Comparison of ENCODE assay signal across 8 cellular contexts in the genomic region with DNA sequence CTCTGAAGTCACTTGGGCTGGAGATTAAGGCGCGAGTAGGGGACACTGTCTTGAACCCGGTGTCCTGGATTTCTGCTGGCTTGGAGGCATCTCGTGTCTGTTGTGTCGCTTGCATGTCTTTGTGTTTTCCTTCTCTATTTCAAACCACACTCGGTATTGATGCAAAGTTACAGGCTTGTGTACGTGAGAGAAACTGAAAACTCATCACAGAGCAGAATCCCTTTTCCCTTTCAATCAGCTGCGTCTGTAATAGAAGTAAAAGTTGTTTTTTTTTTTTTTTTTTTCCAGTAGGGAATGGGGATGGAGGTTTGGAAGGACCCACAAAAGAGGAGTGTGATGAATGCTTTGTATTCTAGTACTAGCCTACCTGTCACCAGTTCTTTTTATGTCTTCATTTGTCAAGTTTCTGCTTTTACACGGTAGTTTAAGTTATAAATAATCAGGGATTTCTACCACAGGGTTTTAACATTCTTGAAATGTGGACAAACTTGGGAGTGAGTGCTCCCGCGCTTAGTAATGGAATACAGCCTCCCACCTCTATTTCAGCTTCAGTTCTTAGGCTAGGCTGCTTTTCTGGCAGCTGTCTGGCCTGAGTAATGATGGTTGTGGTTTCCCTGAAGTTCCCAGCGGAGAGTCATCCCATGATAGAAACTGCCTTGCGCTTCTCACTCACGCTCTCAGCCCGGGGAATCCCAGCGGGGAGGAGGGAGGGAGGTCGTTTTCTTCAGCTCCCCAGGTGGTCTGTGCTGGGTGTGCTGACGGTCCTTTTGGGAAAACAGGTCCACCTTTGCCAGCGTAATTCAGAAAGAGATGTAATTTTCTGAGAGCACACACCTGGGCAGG. TPM values are rescaled to one million over a fixed set of nuclear protein-coding genes. Genes with fewer than 3 reads are reported as not detected.
DNase-seq lines count a peak whose midpoint lies in the region; ATAC-seq, FAIRE-seq and TF ChIP-seq lines count a peak whose summit lies in the region.

No MANE protein-coding gene starts in this region.

- RAD21 ChIA-PET in GM12878 (lab: Charles Lee; ENCODE audit: unreplicated experiment): interaction anchor here (0.9 to 2.0 kb wide), 9 partner anchors 13 to 208 kb away, joined by 3 to 8 read pairs (median 3); no protein-coding TSS in a partner anchor

- POLR2A ChIA-PET in CD4-positive, alpha-beta memory T cell (lab: Charles Lee; ENCODE audit: partially characterized antibody): interaction anchor here (1.1 to 1.2 kb wide), 2 partner anchors 9 to 20 kb away, joined by 3 read pairs; no protein-coding TSS in a partner anchor
- POLR2A ChIA-PET in PC-3 (lab: Charles Lee; ENCODE audit: unreplicated experiment) (no interaction called here), GM12878 (lab: Charles Lee) (interaction anchor here (1.2 to 1.7 kb wide), 3 partner anchors 9 to 53 kb away, joined by 4 read pairs; no protein-coding TSS in a partner anchor)

- SMC1A ChIA-PET in GM12878 (lab: Charles Lee; ENCODE audit: uncharacterized antibody, unreplicated experiment): interaction anchor here (0.6 to 5.3 kb wide), 11 partner anchors 12 to 1084 kb away, joined by 3 to 45 read pairs (median 3); partner anchors contain the start of gene SMC5

- peak; percentile 44 for FAIRE-seq in GM12878 (lab: Jason Lieb, UNC)

- CTCF ChIA-PET in CD4-positive, alpha-beta memory T cell (lab: Charles Lee; ENCODE audit: partially characterized antibody): interaction anchor here (1.2 to 2.5 kb wide), 2 partner anchors 9 to 140 kb away, joined by 3 to 7 read pairs; partner anchors contain the start of gene FXN
- CTCF ChIA-PET in PC-3 (lab: Charles Lee) (no interaction called here), GM12878 (lab: Yijun Ruan, JAX) (interaction anchor here (0.7 to 10.3 kb wide), 5 partner anchors 9 to 121 kb away, joined by 3 to 134 read pairs (median 3); no protein-coding TSS in a partner anchor)

- H3K27me3 Mint-ChIP-seq in CD4-positive, alpha-beta memory T cell: peaks cover 4 to 18% of the 10 kb centered on the region in 2 donors

- BruUV-seq in PC-3 (replicated peaks; lab: Mats Ljungman, UMichigan) (no TSS peak), GM12878 (replicated peaks; lab: Mats Ljungman, UMichigan) (TSS peak; percentile 69)

- H3K4me2 ChIP-seq in PC-3 (ENCODE audit: low read length) (peak overlapping the region; percentile 77), GM12878 (ENCODE audit: control insufficient read depth, insufficient read depth) (peak overlapping the region; percentile 97), skeletal muscle satellite cell (ENCODE audit: low read length) (peak overlapping the region; percentile 91), Karpas-422 (ENCODE audit: low read depth, low read length, poor library complexity, severe bottlenecking) (no peak overlapping the region)

- H3K9me3 Mint-ChIP-seq in CD4-positive, alpha-beta memory T cell: no peaks in the 10 kb centered on the region

- no peak overlapping the region for H2AFZ ChIP-seq in PC-3 (ENCODE audit: low read length)
- peak overlapping the region; percentile 12; the same call in 1 of the 2 replicates for H2AFZ ChIP-seq in GM12878 (ENCODE audit: control insufficient read depth, low read depth, low read length)
- H2AFZ ChIP-seq in Karpas-422 (ENCODE audit: low read length): no peak overlapping the region

- TF ChIP-seq CTCF in PC-3 (conservative IDR thresholded peaks at IDR 0.05; ENCODE audit: low read depth, low read length) (no peak), GM12878 (IDR thresholded peaks at IDR 0.05 in 2 of 3, conservative IDR thresholded peaks at IDR 0.05 in 1 of 3; ENCODE audit: control insufficient read depth in 2 of 3, extremely low read depth in 1 of 3, insufficient read depth in 1 of 3, low read depth in 3 of 3, low read length in 3 of 3) (no peak)

- H3K36me3 ChIP-seq in CD4-positive, alpha-beta memory T cell (ENCODE audit: insufficient read depth, low read length): no peaks in the 10 kb centered on the region
- H3K36me3 ChIP-seq in PC-3 (ENCODE audit: low read depth, low read length) (no peaks in the 10 kb centered on the region), GM12878 (ENCODE audit: control insufficient read depth in 2 of 2, insufficient read depth in 2 of 2, low read length in 1 of 2) (no peaks in the 10 kb centered on the region), iPS-18a (ENCODE audit: control insufficient read depth, low read depth, low read length) (no peaks in the 10 kb centered on the region), skeletal muscle satellite cell (ENCODE audit: insufficient read depth, low read length) (no peaks in the 10 kb centered on the region), Karpas-422 (ENCODE audit: insufficient read depth, low read length) (no peaks in the 10 kb centered on the region)

- peak overlapping the region in 4 of 7 donors; percentile 17 to 69 (median 29) for H3K27ac Mint-ChIP-seq in CD4-positive, alpha-beta memory T cell

- peak in 1 of 5 donors; percentile 44 for DNase-seq in CD4-positive, alpha-beta memory T cell
- peak; percentile 91 for DNase-seq in PC-3
- DNase-seq in GM12878 (ENCODE audit: low read depth, low spot score): peak; percentile 74
- no peak for DNase-seq in Karpas-422

- H3K4me3 Mint-ChIP-seq in CD4-positive, alpha-beta memory T cell: peak overlapping the region; percentile 85 to 91 (median 88)

- H3K9me3 ChIP-seq in CD4-positive, alpha-beta memory T cell (ENCODE audit: control insufficient read depth in 1 of 2, low read length in 2 of 2): no peaks in the 10 kb centered on the region
- H3K9me3 ChIP-seq in PC-3 (ENCODE audit: low read length) (no peaks in the 10 kb centered on the region), GM12878 (replicated peaks; ENCODE audit: control insufficient read depth, insufficient read depth, low read length) (no peaks in the 10 kb centered on the region), iPS-18a (ENCODE audit: control insufficient read depth, low read depth, low read length) (no peaks in the 10 kb centered on the region), skeletal muscle satellite cell (replicated peaks; ENCODE audit: low read length) (no peaks in the 10 kb centered on the region), Karpas-422 (ENCODE audit: low read length) (no peaks in the 10 kb centered on the region)

- H3K36me3 Mint-ChIP-seq in CD4-positive, alpha-beta memory T cell: no peaks in the 10 kb centered on the region

- peaks cover 10% of the 10 kb centered on the region for H3K27me3 ChIP-seq in CD4-positive, alpha-beta memory T cell (ENCODE audit: insufficient read depth, low read length)
- no peaks in the 10 kb centered on the region for H3K27me3 ChIP-seq in PC-3 (ENCODE audit: low read length)
- no peaks in the 10 kb centered on the region for H3K27me3 ChIP-seq in GM12878 (replicated peaks in 1 of 2; ENCODE audit: control insufficient read depth in 2 of 2, insufficient read depth in 2 of 2, low read length in 1 of 2)
- peaks cover 35% of the 10 kb centered on the region for H3K27me3 ChIP-seq in iPS-18a (ENCODE audit: control insufficient read depth, insufficient read depth, low read length)
- H3K27me3 ChIP-seq in skeletal muscle satellite cell (ENCODE audit: control insufficient read depth, insufficient read depth, low read length): no peaks in the 10 kb centered on the region
- H3K27me3 ChIP-seq in Karpas-422 (ENCODE audit: low read length): no peaks in the 10 kb centered on the region

- H3K9ac ChIP-seq in PC-3 (ENCODE audit: low read length): peak overlapping the region; percentile 78
- H3K9ac ChIP-seq in GM12878 (ENCODE audit: control insufficient read depth, insufficient read depth, low read length): peak overlapping the region; percentile 66
- peak overlapping the region; percentile 23 for H3K9ac ChIP-seq in iPS-18a (ENCODE audit: low read length)
- H3K9ac ChIP-seq in skeletal muscle satellite cell (ENCODE audit: low read depth, low read length): peak overlapping the region; percentile 79
- no peak overlapping the region for H3K9ac ChIP-seq in Karpas-422 (ENCODE audit: low read length)

- ATAC-seq in GM19023 (IDR thresholded peaks at IDR 0.05; ENCODE audit: unreplicated experiment) (peak; percentile 58), HG03095 (IDR thresholded peaks at IDR 0.05; ENCODE audit: unreplicated experiment) (peak; percentile 59), PC-3 (peak; percentile 66), GM12878 (peak; percentile 69)

- H3K79me2 ChIP-seq in PC-3 (ENCODE audit: low read length) (peaks cover 62% of the 10 kb centered on the region), GM12878 (ENCODE audit: control insufficient read depth, insufficient read depth, low read length) (peaks cover 36% of the 10 kb centered on the region), Karpas-422 (ENCODE audit: low read length) (no peaks in the 10 kb centered on the region)

- intact Hi-C loops in CD4-positive, alpha-beta memory T cell (cut with micrococcal nuclease): loop anchor here (5.0 kb wide), 1 partner anchor 53 kb away; no protein-coding TSS in a partner anchor
- intact Hi-C loops in PC-3 (cut with micrococcal nuclease) (loop anchor here (5.0 kb wide), 1 partner anchor 53 kb away; no protein-coding TSS in a partner anchor), GM12878 (cut with micrococcal nuclease; ENCODE audit: unreplicated experiment) (loop anchor here (2.0 to 10.0 kb wide), 4 partner anchors 18 to 590 kb away; partner anchors contain the start of gene PTAR1)

- peaks cover 40% of the 10 kb centered on the region for H3K4me1 ChIP-seq in CD4-positive, alpha-beta memory T cell (ENCODE audit: insufficient read depth, low read length)
- peaks cover 91% of the 10 kb centered on the region for H3K4me1 ChIP-seq in PC-3 (ENCODE audit: insufficient read depth, low read length)
- peaks cover 13% of the 10 kb centered on the region for H3K4me1 ChIP-seq in GM12878 (ENCODE audit: control insufficient read depth, insufficient read depth, low read length)
- peaks cover 23% of the 10 kb centered on the region for H3K4me1 ChIP-seq in iPS-18a (ENCODE audit: control insufficient read depth, low read depth, low read length)
- H3K4me1 ChIP-seq in skeletal muscle satellite cell (ENCODE audit: control insufficient read depth, insufficient read depth, low read length): peaks cover 35% of the 10 kb centered on the region
- no peaks in the 10 kb centered on the region for H3K4me1 ChIP-seq in Karpas-422 (ENCODE audit: low read length)

- 0% methylated on average over 19 of the region's 19 CpGs for WGBS in GM12878 (ENCODE audit: insufficient coverage, insufficient replicate concordance, low lambda C conversion rate, missing lambda C conversion rate)

- peak overlapping the region; percentile 21 to 67 for H3K4me3 ChIP-seq in CD4-positive, alpha-beta memory T cell (ENCODE audit: low read length in 2 of 2)
- H3K4me3 ChIP-seq in PC-3 (ENCODE audit: low read length): peak overlapping the region; percentile 50; the same call in 1 of the 2 replicates
- H3K4me3 ChIP-seq in GM12878: peak overlapping the region; percentile 80
- peak overlapping the region; percentile 77 for H3K4me3 ChIP-seq in iPS-18a (ENCODE audit: low read length)
- H3K4me3 ChIP-seq in skeletal muscle satellite cell (ENCODE audit: low read length): peak overlapping the region; percentile 77
- H3K4me3 ChIP-seq in Karpas-422 (ENCODE audit: low read length): no peak overlapping the region

- H3K4me1 Mint-ChIP-seq in CD4-positive, alpha-beta memory T cell: peaks cover 23 to 62% (median 36%) of the 10 kb centered on the region in 4 donors

- in situ Hi-C loops in GM12878 (cut with MboI): no loop called here

- H3K9me2 ChIP-seq in PC-3 (replicated peaks; ENCODE audit: low read length) (no peaks in the 10 kb centered on the region), Karpas-422 (replicated peaks; ENCODE audit: insufficient read depth, low read length) (no peaks in the 10 kb centered on the region)

- TF ChIP-seq EP300 in GM12878 (IDR thresholded peaks at IDR 0.05; ENCODE audit: borderline replicate concordance in 1 of 2, control insufficient read depth in 1 of 2, low read depth in 2 of 2, low read length in 2 of 2): peak; percentile 81 to 84

- TF ChIP-seq POLR2A in GM12878 (IDR thresholded peaks at IDR 0.05; ENCODE audit: low read depth, low read length): no peak; the same call in none of the 2 replicates

- H3F3A ChIP-seq in PC-3 (ENCODE audit: low read length, unreplicated experiment): peaks cover 15% of the 10 kb centered on the region

- H4K20me1 ChIP-seq in PC-3 (ENCODE audit: low read length) (no peaks in the 10 kb centered on the region), GM12878 (ENCODE audit: control insufficient read depth, insufficient read depth) (no peaks in the 10 kb centered on the region), Karpas-422 (ENCODE audit: insufficient read depth, low read depth, low read length) (0 out of 2 replicates have a peak, but pooled peaks cover 5% of the 10 kb centered on the region)

- no peak for TF ChIP-seq RAD21 in GM12878 (IDR thresholded peaks at IDR 0.05; ENCODE audit: insufficient read depth, low read depth, low read length)

- H3K27ac ChIP-seq in CD4-positive, alpha-beta memory T cell (ENCODE audit: low read depth, low read length): no peak overlapping the region
- H3K27ac ChIP-seq in PC-3 (ENCODE audit: low read length) (peak overlapping the region; percentile 93), GM12878 (ENCODE audit: control insufficient read depth, insufficient read depth) (peak overlapping the region; percentile 82), iPS-18a (ENCODE audit: low read length) (no peak overlapping the region), Karpas-422 (ENCODE audit: low read length) (no peak overlapping the region)

RNA-seq across cellular contexts. Expression of gene TJP2, which starts 0.8 kb away (rescaled TPM):
- 10 to 100 TPM in 1 of 2 experiments, 1 to 10 TPM in 1; 9.9 to 10.3 TPM for total RNA-seq in CD4-positive, alpha-beta memory T cell
- 1 to 10 TPM; 2.4 to 7.7 TPM for polyA plus RNA-seq in CD4-positive, alpha-beta memory T cell
- total RNA-seq in PC-3 (2014; rRNA removed) (106 and 124 TPM in 2 replicates), GM12878 (2014; rRNA removed) (29.8 and 30.8 TPM in 2 replicates), GM12878 (2014; rRNA removed; fragmentation: Illumina TruSeq; extraction: Trizol) (29.0 and 30.1 TPM in 2 replicates), GM12878 (2021) (35.8 and 37.2 TPM in 2 replicates)
- 230 and 256 TPM in 2 replicates for total RNA-seq in GM12878 (2013; cell fraction: nucleolus; rRNA removed)
- 16.9 TPM for polyA plus RNA-seq in GM12878 (2011; ENCODE audit: low read depth)
- polyA plus RNA-seq in GM12878 (2011; rRNA removed) (59.9 and 75.4 TPM in 2 replicates), GM12878 (2014; fragmentation: Illumina TruSeq; extraction: Trizol) (29.6 and 36.6 TPM in 2 replicates), GM12878 (2014; fragmentation: Nextera tagmentation; extraction: Ambion mirVana) (10 to 100 TPM in 1 of 2 experiments, 1 to 10 TPM in 1; 6.4 to 12.6 TPM), GM12878 (2014; rRNA removed) (23.6 and 27.5 TPM in 2 replicates), GM12878 (2016; fragmentation: Nextera tagmentation; extraction: Ambion mirVana) (10 to 100 TPM; 34.3 to 37.8 TPM)
- 31.7 and 33.3 TPM in 2 replicates for polyA plus RNA-seq in GM12878 (2011; cell fraction: cytosol; rRNA removed)
- polyA plus RNA-seq in GM12878 (2011; cell fraction: nucleus; rRNA removed): 101 and 125 TPM in 2 replicates
- 24.1 and 41.4 TPM in 2 replicates for polyA plus RNA-seq in GM12878 (2012)
- 43.8 and 45.3 TPM in 2 replicates for polyA minus RNA-seq in GM12878 (2011; rRNA and poly(A)+ RNA removed)
- 17.8 and 18.6 TPM in 2 replicates for polyA minus RNA-seq in GM12878 (2011; cell fraction: cytosol; rRNA and poly(A)+ RNA removed)
- polyA minus RNA-seq in GM12878 (2011; cell fraction: nucleus; rRNA and poly(A)+ RNA removed): 38.3 and 42.0 TPM in 2 replicates
- total RNA-seq in skeletal muscle satellite cell (2012; rRNA removed): 14.6 and 34.2 TPM in 2 replicates
- 2.3 and 4.0 TPM in 2 replicates for total RNA-seq in Karpas-422 (2014; rRNA removed; shearing (Covaris generic); ENCODE audit: low replicate concordance)

Comparison
In these comparisons a context has a peak if more than half of its experiments do, and no peak if none do; other contexts are left out.
1. H3K27ac ChIP-seq: peak in PC-3 (single experiment) and GM12878 (single experiment); none in CD4-positive, alpha-beta memory T cell (single experiment), iPS-18a (single experiment) and Karpas-422 (single experiment).
2. Peak in every context shown above with its lines, with median percentiles within 50 percentile points of each other: ATAC-seq.